Comparison of ENCODE assay signal across 14 cellular contexts in the genomic region with DNA sequence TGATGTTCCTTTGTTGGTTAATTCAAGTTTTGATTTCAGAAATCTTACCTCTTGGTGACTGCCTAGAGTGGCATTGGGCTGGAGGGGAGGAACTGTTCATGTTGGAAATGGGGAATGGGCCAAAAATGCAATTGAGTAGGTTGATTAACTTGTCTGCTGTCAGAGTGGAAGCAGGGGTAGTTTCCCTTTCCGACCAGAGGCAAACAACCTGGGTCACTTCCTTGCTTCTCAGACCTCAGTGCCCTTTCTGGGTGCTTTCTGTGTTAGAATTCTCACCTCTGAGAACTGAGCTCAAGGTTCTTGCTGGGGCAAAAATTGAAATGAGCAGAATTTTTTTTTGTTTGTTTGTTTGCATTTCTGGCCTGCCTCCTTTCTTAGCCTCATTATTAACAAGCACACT. TPM values are rescaled to one million over a fixed set of nuclear protein-coding genes. Genes with fewer than 3 reads are reported as not detected.
A peak's percentile ranks its signal among the peaks of the same experiment; 100 is the strongest.
DNase-seq lines count a peak whose midpoint lies in the region; ATAC-seq and TF ChIP-seq lines count a peak whose summit lies in the region.
"Had no signal": no experiment of that assay in that cellular context is flagged by ENCODE, and none has a peak within 500 bp of the region (broad histone marks: within the 10 kb centered on the region; RNA-seq: fewer than 3 reads in every experiment).

No MANE protein-coding gene starts in this region.

- no peak overlapping the region for H3K9ac ChIP-seq in Karpas-422 (ENCODE audit: low read length)

- H3K36me3 Mint-ChIP-seq in CD8-positive, alpha-beta T cell = peaks cover 17% of the 10 kb centered on the region
- H3K36me3 Mint-ChIP-seq in nephron progenitor cell (ENCODE audit: low read depth) = peaks cover 42% of the 10 kb centered on the region

- peak overlapping the region; percentile 94 for H3K4me3 Mint-ChIP-seq in CD8-positive, alpha-beta T cell
- H3K4me3 Mint-ChIP-seq in nephron progenitor cell = peak overlapping the region; percentile 41

- no peak for TF ChIP-seq CTCF in CD8-positive, alpha-beta T cell (IDR thresholded peaks at IDR 0.05)
- TF ChIP-seq CTCF in nephron progenitor cell (IDR thresholded peaks at IDR 0.05) (no peak), uterus (IDR thresholded peaks at IDR 0.05) (no peak)

- peaks cover 74% of the 10 kb centered on the region for H3K4me1 Mint-ChIP-seq in CD8-positive, alpha-beta T cell (ENCODE audit: low read depth)
- peaks cover 33% of the 10 kb centered on the region for H3K4me1 Mint-ChIP-seq in nephron progenitor cell

- H3K27me3 ChIP-seq in CD8-positive, alpha-beta T cell (ENCODE audit: insufficient read depth, low read length) = no peaks in the 10 kb centered on the region
- no peaks in the 10 kb centered on the region for H3K27me3 ChIP-seq in Karpas-422 (ENCODE audit: low read length)
- no peaks in the 10 kb centered on the region for H3K27me3 ChIP-seq in uterus

- no peaks in the 10 kb centered on the region for H3K9me2 ChIP-seq in Karpas-422 (replicated peaks; ENCODE audit: insufficient read depth, low read length)

- DNase-seq in CD8-positive, alpha-beta T cell = peak in 4 of 7 experiments; percentile 27 to 59 (median 34)
- DNase-seq in Karpas-422 (no peak), nephron progenitor cell (no peak), cortex of kidney (lab: John Stamatoyannopoulos, UW) (no peak), uterus (no peak)
- peak; percentile 9 for DNase-seq in activated effector memory CD4-positive, alpha-beta T cell treated with Interleukin-2 at 50 U/mL for 16 hours
- DNase-seq: H7, NCI-H2081 treated with DMSO at 0.1 percent for 48 hours, NCI-H82, SHP77 treated with DMSO at 0.1 percent for 48 hours had no signal

- peak overlapping the region; percentile 95 for H3K27ac Mint-ChIP-seq in CD8-positive, alpha-beta T cell
- no peak overlapping the region for H3K27ac Mint-ChIP-seq in nephron progenitor cell
- H3K27ac Mint-ChIP-seq: CD14-positive monocyte had no signal

- intact Hi-C loops in CD8-positive, alpha-beta T cell (cut with DNase I, micrococcal nuclease) = loop anchor here (1.0 to 10.0 kb wide), 5 partner anchors 9 to 1603 kb away; no protein-coding TSS in a partner anchor
- intact Hi-C loops in uterus (cut with DNase I; ENCODE audit: low total_unique reads) = no loop called here

- no peaks in the 10 kb centered on the region for H3K9me3 ChIP-seq in CD8-positive, alpha-beta T cell (ENCODE audit: low read length)
- H3K9me3 ChIP-seq in Karpas-422 (ENCODE audit: low read length) = no peaks in the 10 kb centered on the region
- H3K9me3 ChIP-seq in uterus = no peaks in the 10 kb centered on the region

- H2AFZ ChIP-seq in Karpas-422 (ENCODE audit: low read length) = no peak overlapping the region

- H3K27me3 Mint-ChIP-seq in CD8-positive, alpha-beta T cell (ENCODE audit: low read depth) = no peaks in the 10 kb centered on the region
- peaks cover 7% of the 10 kb centered on the region for H3K27me3 Mint-ChIP-seq in nephron progenitor cell (ENCODE audit: low read depth, poor library complexity)

- peaks cover 61% of the 10 kb centered on the region for H3K79me2 ChIP-seq in Karpas-422 (ENCODE audit: low read length)

- POLR2A ChIA-PET in CD8-positive, alpha-beta T cell (lab: Charles Lee) = interaction anchor here (0.6 to 4.9 kb wide), 10 partner anchors 27 to 98 kb away, joined by 3 to 23 read pairs (median 7); no protein-coding TSS in a partner anchor

- CTCF ChIA-PET in CD8-positive, alpha-beta T cell (lab: Charles Lee) = interaction anchor here (0.6 to 12.3 kb wide), 14 partner anchors 9 to 110 kb away, joined by 3 to 224 read pairs (median 8); partner anchors contain the start of gene PHC1

- H3K4me1 ChIP-seq in CD8-positive, alpha-beta T cell (ENCODE audit: insufficient read depth, low read length) = peaks cover 75% of the 10 kb centered on the region
- H3K4me1 ChIP-seq in Karpas-422 (ENCODE audit: low read length) = peaks cover 24% of the 10 kb centered on the region
- H3K4me1 ChIP-seq in uterus = peaks cover 0 to 10% of the 10 kb centered on the region in 2 donors

- no peaks in the 10 kb centered on the region for H3K36me3 ChIP-seq in CD8-positive, alpha-beta T cell (ENCODE audit: insufficient read depth, low read length)
- H3K36me3 ChIP-seq in Karpas-422 (ENCODE audit: insufficient read depth, low read length) = peaks cover 20% of the 10 kb centered on the region
- no peaks in the 10 kb centered on the region for H3K36me3 ChIP-seq in uterus

- H4K20me1 ChIP-seq in Karpas-422 (ENCODE audit: insufficient read depth, low read depth, low read length) = peaks cover 21% of the 10 kb centered on the region

- peak overlapping the region; percentile 25 for H3K27ac ChIP-seq in CD8-positive, alpha-beta T cell (ENCODE audit: low read depth, low read length)
- no peak overlapping the region for H3K27ac ChIP-seq in Karpas-422 (ENCODE audit: low read length)
- H3K27ac ChIP-seq in uterus = no peak overlapping the region
- H3K27ac ChIP-seq: epithelial cell of prostate had no signal

- TF ChIP-seq POLR2A in uterus (IDR thresholded peaks at IDR 0.05) = no peak

- no peaks in the 10 kb centered on the region for H3K9me3 Mint-ChIP-seq in CD8-positive, alpha-beta T cell
- H3K9me3 Mint-ChIP-seq in nephron progenitor cell = peaks cover 30% of the 10 kb centered on the region

- H3K4me3 ChIP-seq in CD8-positive, alpha-beta T cell (ENCODE audit: low read depth, low read length) = no peak overlapping the region
- no peak overlapping the region for H3K4me3 ChIP-seq in Karpas-422 (ENCODE audit: low read length)
- no peak overlapping the region for H3K4me3 ChIP-seq in uterus

- H3K4me2 ChIP-seq in Karpas-422 (ENCODE audit: low read depth, low read length, poor library complexity, severe bottlenecking) = peak overlapping the region; percentile 85

- no peak for ATAC-seq in CD8-positive, alpha-beta T cell
- ATAC-seq in GM18867 (IDR thresholded peaks at IDR 0.05; ENCODE audit: unreplicated experiment) (no peak), HG03457 (IDR thresholded peaks at IDR 0.05; ENCODE audit: unreplicated experiment) (no peak)

RNA-seq across cellular contexts. Expression of gene M6PR, which starts 2.3 kb away (rescaled TPM):
- total RNA-seq in CD8-positive, alpha-beta T cell = 10 to 100 TPM; 43.1 to 43.7 TPM
- total RNA-seq in Karpas-422 (2014; rRNA removed; shearing (Covaris generic); ENCODE audit: low replicate concordance) = 271 and 300 TPM in 2 replicates
- 100 to 1,000 TPM in 1 of 4 donors, 10 to 100 TPM in 3; 45.9 to 128 (median 75.4) TPM for total RNA-seq in uterus

RNA-seq across cellular contexts. Expression of gene PHC1, which starts 37.4 kb away (rescaled TPM):
- 10 to 100 TPM; 36.3 to 41.0 TPM for total RNA-seq in CD8-positive, alpha-beta T cell
- total RNA-seq in Karpas-422 (2014; rRNA removed; shearing (Covaris generic); ENCODE audit: low replicate concordance) = 26.2 and 84.0 TPM in 2 replicates
- total RNA-seq in uterus = 10 to 100 TPM; 27.7 to 82.0 (median 53.7) TPM

RNA-seq across cellular contexts. Expression of gene KLRG1, which starts 37.6 kb away (rescaled TPM):
- total RNA-seq in CD8-positive, alpha-beta T cell = 10 to 100 TPM; 13.8 to 17.7 TPM
- 9.1 and 34.7 TPM in 2 replicates for total RNA-seq in Karpas-422 (2014; rRNA removed; shearing (Covaris generic); ENCODE audit: low replicate concordance)
- total RNA-seq in uterus = 1 to 10 TPM in 2 of 4 donors, under 1 TPM in 1, not detected in 1; 0.26 to 5.1 (median 1.5) TPM

Comparison
In these comparisons a context has a peak if more than half of its experiments do, and no peak if none do; other contexts are left out.
1. DNase-seq: peak in CD8-positive, alpha-beta T cell (4 of 7) and activated effector memory CD4-positive, alpha-beta T cell treated with Interleukin-2 at 50 U/mL for 16 hours (single experiment); none in Karpas-422 (single experiment), nephron progenitor cell (single experiment), cortex of kidney (single experiment) and uterus (0 of 2).